33 cellular contexts compared by ENCODE assay signal in genomic region chr15:79010278-79010677, GRCh38.
"Had no signal": no experiment of that assay in that cellular context is flagged by ENCODE, and none has a peak within 500 bp of the region (broad histone marks: within the 10 kb centered on the region; RNA-seq: fewer than 3 reads in every experiment).

No MANE protein-coding gene starts in this region.

- H3K36me3 ChIP-seq: brain microvascular endothelial cell, esophagus muscularis mucosa, gastrocnemius medialis, heart left ventricle, WERI-Rb-1 had no signal

- ATAC-seq: activated CD4-positive, CD25-positive, alpha-beta regulatory T cell treated with anti-CD3 and anti-CD28 coated beads, Interleukin-2, amount 50 U/mL, for 24 hours; activated CD8-positive, alpha-beta T cell treated with anti-CD3 and anti-CD28 coated beads for 36 hours; activated T-cell treated with anti-CD3 and anti-CD28 coated beads, Interleukin-2, amount 50 U/mL, for 4 hours; activated T-helper 17 cell treated with anti-CD3 and anti-CD28 coated beads, Interleukin-2, amount 50 U/mL, for 72 hours; foreskin keratinocyte; gastrocnemius medialis; heart left ventricle had no signal

- H3K4me1 Mint-ChIP-seq: activated T-helper 17 cell treated with anti-CD3 and anti-CD28 coated beads, Interleukin-2, amount 50 U/mL, for 72 hours; central memory CD8-positive, alpha-beta T cell; endodermal cell had no signal

- H3K27ac Mint-ChIP-seq: activated CD8-positive, alpha-beta T cell treated with anti-CD3 and anti-CD28 coated beads for 36 hours; activated naive CD8-positive, alpha-beta T cell; activated T-helper 17 cell treated with anti-CD3 and anti-CD28 coated beads, Interleukin-2, amount 50 U/mL, for 72 hours; endodermal cell had no signal

- H3K27me3 Mint-ChIP-seq: activated B cell treated with CpG ODN at 0.5 μM for 24 hours; activated CD8-positive, alpha-beta T cell treated with anti-CD3 and anti-CD28 coated beads for 36 hours; activated T-helper 17 cell treated with anti-CD3 and anti-CD28 coated beads, Interleukin-2, amount 50 U/mL, for 72 hours; dendritic cell treated with granulocyte-macrophage colony-stimulating factor and Interleukin-4, amounts not matched to agents 40 ng/mL and 50 ng/mL, for 4 days had no signal

- H3K36me3 Mint-ChIP-seq: activated naive CD8-positive, alpha-beta T cell had no signal

- DNase-seq: activated B cell treated with CpG ODN at 0.5 μM for 24 hours; activated CD4-positive, alpha-beta T cell treated with anti-CD3 and anti-CD28 coated beads for 48 hours; activated CD4-positive, alpha-beta T cell treated with anti-CD3 and anti-CD28 coated beads, Interleukin-2, amount 50 U/mL, for 1 hour; activated CD4-positive, alpha-beta T cell treated with anti-CD3 and anti-CD28 coated beads, Interleukin-2, amount 50 U/mL, for 48 hours; activated CD8-positive, alpha-beta memory T cell treated with anti-CD3 and anti-CD28 coated beads for 24 hours; activated CD8-positive, alpha-beta T cell treated with anti-CD3 and anti-CD28 coated beads for 36 hours; activated effector memory CD4-positive, alpha-beta T cell treated with Interleukin-2 at 50 U/mL for 16 hours; activated gamma-delta T cell treated with Interleukin-2 at 50 U/mL for 16 hours; activated naive CD4-positive, alpha-beta T cell treated with anti-CD3 and anti-CD28 coated beads, Interleukin-2, amount 50 U/mL, for 16 hours; activated naive CD4-positive, alpha-beta T cell treated with Interleukin-2 at 50 U/mL for 16 hours; activated T-cell treated with anti-CD3 and anti-CD28 coated beads, Interleukin-2, amount 50 U/mL, for 4 hours; amniotic stem cell; anterior cingulate cortex; brain microvascular endothelial cell; dorsolateral prefrontal cortex; effector memory CD4-positive, alpha-beta T cell; endodermal cell; foreskin keratinocyte; gastrocnemius medialis; glutamatergic neuron; T-helper 2 cell; WERI-Rb-1 had no signal

- H3K4me1 ChIP-seq: esophagus muscularis mucosa, gastrocnemius medialis had no signal

- H3K4me3 ChIP-seq: coronary artery, dorsolateral prefrontal cortex, esophagus muscularis mucosa, gastrocnemius medialis, heart left ventricle had no signal

- H3K9me3 Mint-ChIP-seq: activated B cell treated with CpG ODN at 0.5 μM for 24 hours; activated CD8-positive, alpha-beta T cell treated with anti-CD3 and anti-CD28 coated beads for 36 hours; activated T-cell treated with anti-CD3 and anti-CD28 coated beads, Interleukin-2, amount 50 U/mL, for 4 hours; activated T-helper 17 cell treated with anti-CD3 and anti-CD28 coated beads, Interleukin-2, amount 50 U/mL, for 72 hours; central memory CD8-positive, alpha-beta T cell; dendritic cell treated with granulocyte-macrophage colony-stimulating factor and Interleukin-4, amounts not matched to agents 40 ng/mL and 50 ng/mL, for 4 days; endodermal cell had no signal

- H3K27me3 ChIP-seq: brain microvascular endothelial cell, dorsolateral prefrontal cortex, esophagus muscularis mucosa, foreskin keratinocyte, gastrocnemius medialis, heart left ventricle had no signal

- H3K27ac ChIP-seq: brain microvascular endothelial cell, coronary artery, dorsolateral prefrontal cortex, esophagus muscularis mucosa, foreskin keratinocyte, gastrocnemius medialis, heart left ventricle, WERI-Rb-1 had no signal

- H3K9me3 ChIP-seq: esophagus muscularis mucosa, gastrocnemius medialis, heart left ventricle had no signal

- H3K4me3 Mint-ChIP-seq: activated B cell treated with CpG ODN at 0.5 μM for 24 hours; activated CD8-positive, alpha-beta T cell treated with anti-CD3 and anti-CD28 coated beads for 36 hours; activated naive CD8-positive, alpha-beta T cell; activated T-cell treated with anti-CD3 and anti-CD28 coated beads, Interleukin-2, amount 50 U/mL, for 4 hours; activated T-helper 17 cell treated with anti-CD3 and anti-CD28 coated beads, Interleukin-2, amount 50 U/mL, for 72 hours; central memory CD8-positive, alpha-beta T cell; dendritic cell treated with granulocyte-macrophage colony-stimulating factor and Interleukin-4, amounts not matched to agents 40 ng/mL and 50 ng/mL, for 4 days; endodermal cell had no signal

- FAIRE-seq: astrocyte, bronchial epithelial cell, TTC549 had no signal
